Comparison of ENCODE assay signal across 8 cellular contexts in genomic region chr1:1842360-1843146, GRCh38. TPM values are rescaled to one million over a fixed set of nuclear protein-coding genes. Genes with fewer than 3 reads are reported as not detected.
DNase-seq lines count a peak whose midpoint lies in the region; ATAC-seq and TF ChIP-seq lines count a peak whose summit lies in the region.

No MANE protein-coding gene starts in this region.

- H3K27me3 ChIP-seq in sigmoid colon (no peaks in the 10 kb centered on the region), gastroesophageal sphincter (no peaks in the 10 kb centered on the region), uterus (no peaks in the 10 kb centered on the region)

- no peak overlapping the region for H3K27ac ChIP-seq in sigmoid colon
- peak overlapping the region in 1 of 4 donors; percentile 7 for H3K27ac ChIP-seq in gastroesophageal sphincter
- no peak overlapping the region for H3K27ac ChIP-seq in uterus

- TF ChIP-seq CTCF in sigmoid colon (IDR thresholded peaks at IDR 0.05) = no peak
- no peak for TF ChIP-seq CTCF in gastroesophageal sphincter (IDR thresholded peaks at IDR 0.05)
- no peak for TF ChIP-seq CTCF in uterus (IDR thresholded peaks at IDR 0.05)

- H3K4me3 ChIP-seq in sigmoid colon (no peak overlapping the region), gastroesophageal sphincter (no peak overlapping the region), uterus (no peak overlapping the region)

- no peaks in the 10 kb centered on the region for H3K9me3 ChIP-seq in sigmoid colon
- H3K9me3 ChIP-seq in gastroesophageal sphincter = no peaks in the 10 kb centered on the region
- no peaks in the 10 kb centered on the region for H3K9me3 ChIP-seq in uterus

- peaks cover 0 to 2% (median 0%) of the 10 kb centered on the region in 4 donors for H3K36me3 ChIP-seq in sigmoid colon
- peaks cover 0 to 1% of the 10 kb centered on the region in 2 donors for H3K36me3 ChIP-seq in gastroesophageal sphincter
- H3K36me3 ChIP-seq in uterus = no peaks in the 10 kb centered on the region

- peaks cover 12% of the 10 kb centered on the region for H3K36me3 Mint-ChIP-seq in activated naive CD8-positive, alpha-beta T cell treated with anti-CD3 and anti-CD28 coated beads for 36 hours

- TF ChIP-seq POLR2A in sigmoid colon (IDR thresholded peaks at IDR 0.05) (no peak), gastroesophageal sphincter (IDR thresholded peaks at IDR 0.05) (no peak), uterus (IDR thresholded peaks at IDR 0.05) (no peak)

- TF ChIP-seq EP300 in sigmoid colon (IDR thresholded peaks at IDR 0.05) (no peak), gastroesophageal sphincter (IDR thresholded peaks at IDR 0.05) (no peak)

- H3K4me1 Mint-ChIP-seq in activated naive CD8-positive, alpha-beta T cell treated with anti-CD3 and anti-CD28 coated beads for 36 hours = peaks cover 45% of the 10 kb centered on the region

- peak; percentile 17 to 28 for DNase-seq in SHP77 (lab: John Stamatoyannopoulos, UW)
- no peak for DNase-seq in SHP77 treated with DMSO at 0.1 percent for 48 hours (lab: John Stamatoyannopoulos, UW)
- DNase-seq in NCI-H128 (lab: John Stamatoyannopoulos, UW; ENCODE audit: unreplicated experiment) = peak; percentile 64
- DNase-seq in activated naive CD8-positive, alpha-beta T cell treated with anti-CD3 and anti-CD28 coated beads for 36 hours = no peak
- DNase-seq in sigmoid colon = peak; percentile 62
- no peak for DNase-seq in pons (ENCODE audit: low spot score)
- no peak for DNase-seq in uterus

- no peaks in the 10 kb centered on the region for H3K27me3 Mint-ChIP-seq in activated naive CD8-positive, alpha-beta T cell treated with anti-CD3 and anti-CD28 coated beads for 36 hours

- H3K4me1 ChIP-seq in sigmoid colon (peaks cover 0 to 75% (median 58%) of the 10 kb centered on the region in 4 donors), gastroesophageal sphincter (peaks cover 4 to 82% (median 48%) of the 10 kb centered on the region in 3 donors), uterus (peaks cover 3 to 23% of the 10 kb centered on the region in 2 donors)

- no peaks in the 10 kb centered on the region for H3K9me3 Mint-ChIP-seq in activated naive CD8-positive, alpha-beta T cell treated with anti-CD3 and anti-CD28 coated beads for 36 hours

- H3K4me3 Mint-ChIP-seq in activated naive CD8-positive, alpha-beta T cell treated with anti-CD3 and anti-CD28 coated beads for 36 hours = no peak overlapping the region

- WGBS in sigmoid colon, 2 donors = 64 to 69% methylated on average over 11 of the region's 11 CpGs
- 68% methylated on average over 7 to 11 of the region's 11 CpGs for WGBS in gastroesophageal sphincter (ENCODE audit: low coverage in 1 of 2), 2 donors

- H3K27ac Mint-ChIP-seq in activated naive CD8-positive, alpha-beta T cell treated with anti-CD3 and anti-CD28 coated beads for 36 hours = peak overlapping the region; percentile 30

- intact Hi-C loops in sigmoid colon (cut with DNase I) = no loop called here
- intact Hi-C loops in uterus (cut with DNase I; ENCODE audit: low total_unique reads) = no loop called here

- ATAC-seq in gastroesophageal sphincter = no peak

RNA-seq across cellular contexts. Expression of gene GNB1, which starts 48.3 kb away (rescaled TPM):
- 100 to 1,000 TPM; 360 to 394 TPM for total RNA-seq in activated naive CD8-positive, alpha-beta T cell treated with anti-CD3 and anti-CD28 coated beads for 36 hours
- total RNA-seq in sigmoid colon = 100 to 1,000 TPM; 119 to 157 (median 145) TPM
- 100 to 1,000 TPM; 163 to 197 (median 193) TPM for polyA plus RNA-seq in sigmoid colon
- 100 to 1,000 TPM; 129 to 175 (median 136) TPM for total RNA-seq in gastroesophageal sphincter
- total RNA-seq in uterus = 100 to 1,000 TPM in 2 of 4 donors, 10 to 100 TPM in 2; 50.2 to 320 (median 104) TPM

Comparison
In these comparisons a context has a peak if more than half of its experiments do, and no peak if none do; other contexts are left out.
1. DNase-seq: peak in SHP77 (2 of 2), NCI-H128 (single experiment) and sigmoid colon (single experiment); none in SHP77 treated with DMSO at 0.1 percent for 48 hours (single experiment), activated naive CD8-positive, alpha-beta T cell treated with anti-CD3 and anti-CD28 coated beads for 36 hours (single experiment), pons (single experiment) and uterus (0 of 2).